ENCODE assay signal across 13 cellular contexts in genomic region chr13:39835253-39835652, GRCh38.
DNase-seq lines count a peak whose midpoint lies in the region; ATAC-seq and TF ChIP-seq lines count a peak whose summit lies in the region.
"Had no signal": no experiment of that assay in that cellular context is flagged by ENCODE, and none has a peak within 500 bp of the region (broad histone marks: within the 10 kb centered on the region; RNA-seq: fewer than 3 reads in every experiment).

No MANE protein-coding gene starts in this region.

- H3K27ac ChIP-seq in heart left ventricle = no peak overlapping the region

- DNase-seq in G401 (ENCODE audit: low spot score) (peak; percentile 2), NCI-H146 treated with DMSO at 0.1 percent for 48 hours (lab: John Stamatoyannopoulos, UW; ENCODE audit: unreplicated experiment) (peak; percentile 12), astrocyte of the spinal cord (ENCODE audit: low read depth, low spot score) (peak; percentile 45), midbrain (lab: John Stamatoyannopoulos, UW) (peak; percentile 2), heart left ventricle (no peak), NCI-H1436 treated with DMSO at 0.1 percent for 48 hours (lab: John Stamatoyannopoulos, UW) (no peak), NCI-H128 (lab: John Stamatoyannopoulos, UW; ENCODE audit: unreplicated experiment) (no peak)
- no peak for DNase-seq in activated naive CD4-positive, alpha-beta T cell (lab: John Stamatoyannopoulos, UW)
- DNase-seq: activated CD4-positive, CD25-positive, alpha-beta regulatory T cell; NCI-H1105; NCI-H82; posterior cingulate gyrus had no signal

- H3K9me3 ChIP-seq in heart left ventricle = no peaks in the 10 kb centered on the region
- H3K9me3 ChIP-seq: HAP-1 had no signal

- intact Hi-C loops in heart left ventricle (cut with DNase I) = no loop called here

- no peak for ATAC-seq in heart left ventricle

- no peaks in the 10 kb centered on the region for H3K36me3 ChIP-seq in heart left ventricle
- H3K36me3 ChIP-seq: HAP-1 had no signal

- in situ Hi-C loops in G401 (cut with HindIII; ENCODE audit: low sequenced_read_pairs) = no loop called here
- in situ Hi-C loops in astrocyte of the spinal cord (cut with HindIII; ENCODE audit: low sequenced_read_pairs) = no loop called here

- peak overlapping the region; percentile 12 for H3K4me3 ChIP-seq in astrocyte of the spinal cord (ENCODE audit: low read depth, low read length)
- no peak overlapping the region for H3K4me3 ChIP-seq in heart left ventricle
- H3K4me3 ChIP-seq: HAP-1 had no signal

- H3K4me1 ChIP-seq in heart left ventricle = no peaks in the 10 kb centered on the region
- H3K4me1 ChIP-seq: HAP-1 had no signal

- WGBS in heart left ventricle, 4 donors = 79 to 88% (median 80%) methylated on average over 7 of the region's 7 CpGs

- H3K27me3 ChIP-seq in heart left ventricle = no peaks in the 10 kb centered on the region

- TF ChIP-seq POLR2A in heart left ventricle (IDR thresholded peaks at IDR 0.05) = no peak

- TF ChIP-seq CTCF in astrocyte of the spinal cord (IDR thresholded peaks at IDR 0.05; ENCODE audit: low read depth, low read length) (no peak), heart left ventricle (IDR thresholded peaks at IDR 0.05) (no peak)

Comparison
In these comparisons a context has a peak if more than half of its experiments do, and no peak if none do; other contexts are left out.
1. DNase-seq: peak in G401 (single experiment), NCI-H146 treated with DMSO at 0.1 percent for 48 hours (single experiment), astrocyte of the spinal cord (single experiment) and midbrain (single experiment); none in heart left ventricle (0 of 5), NCI-H1436 treated with DMSO at 0.1 percent for 48 hours (single experiment), activated naive CD4-positive, alpha-beta T cell (0 of 4) and NCI-H128 (single experiment).